1 cellular context compared by ENCODE assay signal in genomic region chr2:86632672-86633071, GRCh38.
TF ChIP-seq lines count a peak whose summit lies in the region.

No MANE protein-coding gene starts in this region.

TF ChIP-seq in HepG2, 621 proteins besides CTCF, POLR2A, EP300 and RAD21 (continued from another document and continues in another):
- TF ChIP-seq PRDM10 (CRISPR knock-in tag; IDR thresholded peaks at IDR 0.05; ENCODE audit: low read depth) (peak; percentile 94), ZNF30 (CRISPR knock-in tag; IDR thresholded peaks at IDR 0.05) (no peak), HNF1A (IDR thresholded peaks at IDR 0.05; ENCODE audit: low read depth) (peak; percentile 29; the same call in 1 of the 2 replicates), HNF1A (CRISPR knock-in tag; IDR thresholded peaks at IDR 0.05; ENCODE audit: borderline replicate concordance) (no peak), ZC3H4 (CRISPR knock-in tag; IDR thresholded peaks at IDR 0.05; ENCODE audit: borderline replicate concordance) (no peak), HOXA3 (CRISPR knock-in tag; IDR thresholded peaks at IDR 0.05) (0 out of 2 replicates have a peak, but pooled peaks have one; percentile 37), ZNF614 (CRISPR knock-in tag; IDR thresholded peaks at IDR 0.05; ENCODE audit: borderline replicate concordance) (0 out of 2 replicates have a peak, but pooled peaks have one; percentile 47), SIX1 (CRISPR knock-in tag; IDR thresholded peaks at IDR 0.05; ENCODE audit: borderline replicate concordance) (peak; percentile 11; the same call in 1 of the 2 replicates), ARNTL (CRISPR knock-in tag; IDR thresholded peaks at IDR 0.05) (no peak), ZNF441 (CRISPR knock-in tag; IDR thresholded peaks at IDR 0.05; ENCODE audit: borderline replicate concordance) (peak; percentile 59; the same call in 1 of the 2 replicates), ZNF234 (CRISPR knock-in tag; conservative IDR thresholded peaks at IDR 0.05) (no peak), CEBPZ (IDR thresholded peaks at IDR 0.05; ENCODE audit: low read length) (no peak), POGZ (CRISPR knock-in tag; IDR thresholded peaks at IDR 0.05) (peak; percentile 26; the same call in 1 of the 2 replicates), CREM (IDR thresholded peaks at IDR 0.05) (peak; percentile 28; the same call in 1 of the 2 replicates), CREM (CRISPR knock-in tag; IDR thresholded peaks at IDR 0.05) (no peak), RFXAP (CRISPR knock-in tag; IDR thresholded peaks at IDR 0.05; ENCODE audit: borderline replicate concordance) (no peak), ZNF501 (CRISPR knock-in tag; IDR thresholded peaks at IDR 0.05) (0 out of 2 replicates have a peak, but pooled peaks have one; percentile 4), FOXA3 (CRISPR knock-in tag; IDR thresholded peaks at IDR 0.05) (peak; percentile 78), ZNF777 (CRISPR knock-in tag; IDR thresholded peaks at IDR 0.05) (no peak), FOXK2 (IDR thresholded peaks at IDR 0.05) (0 out of 2 replicates have a peak, but pooled peaks have one; percentile 36), ZNF709 (CRISPR knock-in tag; IDR thresholded peaks at IDR 0.05) (peak; percentile 67; the same call in 1 of the 2 replicates), NCOA1 (CRISPR knock-in tag; IDR thresholded peaks at IDR 0.05) (no peak), FOXJ3 (CRISPR knock-in tag; IDR thresholded peaks at IDR 0.05; ENCODE audit: borderline replicate concordance) (0 out of 2 replicates have a peak, but pooled peaks have one; percentile 27), ZNF280D (CRISPR knock-in tag; IDR thresholded peaks at IDR 0.05) (no peak), ZNF512B (CRISPR knock-in tag; IDR thresholded peaks at IDR 0.05; ENCODE audit: borderline replicate concordance) (0 out of 2 replicates have a peak, but pooled peaks have one; percentile 20), ZNF317 (CRISPR knock-in tag; IDR thresholded peaks at IDR 0.05) (0 out of 2 replicates have a peak, but pooled peaks have one; percentile 33), RXRB (CRISPR knock-in tag; IDR thresholded peaks at IDR 0.05; ENCODE audit: borderline replicate concordance) (peak; percentile 16; the same call in 1 of the 2 replicates), DMTF1 (CRISPR knock-in tag; IDR thresholded peaks at IDR 0.05) (no peak), ZMYM3 (CRISPR knock-in tag; IDR thresholded peaks at IDR 0.05) (peak; percentile 39; the same call in 1 of the 2 replicates), ZNF124 (CRISPR knock-in tag; IDR thresholded peaks at IDR 0.05) (0 out of 2 replicates have a peak, but pooled peaks have one; percentile 25), NR3C1 (CRISPR knock-in tag; IDR thresholded peaks at IDR 0.05) (no peak), PHF8 (CRISPR knock-in tag; IDR thresholded peaks at IDR 0.05) (peak; percentile 27; the same call in 1 of the 2 replicates), HDAC2 (CRISPR knock-in tag; IDR thresholded peaks at IDR 0.05) (peak; percentile 56), ZMYM4 (CRISPR knock-in tag; IDR thresholded peaks at IDR 0.05) (peak; percentile 68), TFDP2 (CRISPR knock-in tag; IDR thresholded peaks at IDR 0.05) (0 out of 2 replicates have a peak, but pooled peaks have one; percentile 28), ZNF121 (CRISPR knock-in tag; IDR thresholded peaks at IDR 0.05) (no peak), FOXP1 (IDR thresholded peaks at IDR 0.05) (no peak; the same call in 1 of the 2 replicates), FOXP1 (CRISPR knock-in tag; IDR thresholded peaks at IDR 0.05) (peak; percentile 57; the same call in 1 of the 2 replicates), RCOR2 (CRISPR knock-in tag; IDR thresholded peaks at IDR 0.05) (peak; percentile 29; the same call in 1 of the 2 replicates)
